14 cellular contexts compared by ENCODE assay signal in the genomic region with DNA sequence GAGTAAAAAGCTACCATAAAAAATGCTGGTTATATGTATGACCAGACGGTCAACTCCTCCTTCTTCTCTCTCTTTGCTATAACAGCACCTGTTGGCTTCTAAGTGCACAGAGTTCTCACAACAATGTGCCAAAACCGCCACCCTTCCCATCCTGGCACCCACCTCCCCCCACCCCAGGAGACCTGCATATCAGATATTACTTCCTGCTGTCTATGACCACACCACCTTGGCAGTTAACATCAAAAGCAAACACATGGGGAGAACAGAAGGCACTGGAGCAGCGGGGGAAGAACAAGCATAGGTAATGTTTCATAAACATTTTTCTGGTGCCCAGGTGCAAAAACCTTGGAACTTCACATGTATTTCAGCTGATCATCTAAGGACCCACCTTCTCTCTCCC. TPM values are rescaled to one million over a fixed set of nuclear protein-coding genes. Genes with fewer than 3 reads are reported as not detected.
A peak's percentile ranks its signal among the peaks of the same experiment; 100 is the strongest.
DNase-seq lines count a peak whose midpoint lies in the region; ATAC-seq and TF ChIP-seq lines count a peak whose summit lies in the region.
"Had no signal": no experiment of that assay in that cellular context is flagged by ENCODE, and none has a peak within 500 bp of the region (broad histone marks: within the 10 kb centered on the region; RNA-seq: fewer than 3 reads in every experiment).

No MANE protein-coding gene starts in this region.

- peaks cover 97% of the 10 kb centered on the region for H4K20me1 ChIP-seq in SK-N-SH (ENCODE audit: insufficient read depth)

- no peak overlapping the region for H3K4me3 Mint-ChIP-seq in activated T-helper 1 cell treated with anti-CD3 and anti-CD28 coated beads, Interleukin-12 subunit alpha, Interleukin-12 subunit beta, Interleukin-2, Interleukin-4 antibody, amounts not matched to agents 30 ng/mL and 10 ng/mL and 1 ng/mL, durations not matched to agents 14 hours and 24 hours and 36 hours
- H3K4me3 Mint-ChIP-seq in naive thymus-derived CD8-positive, alpha-beta T cell: peak overlapping the region in 1 of 10 donors; percentile 43
- H3K4me3 Mint-ChIP-seq: T-helper 2 cell treated with Interferon-gamma antibody and Interleukin-4, amounts not matched to agents 5 μg/mL and 100 μg/mL, for 36 hours had no signal

- CTCF ChIA-PET in SK-N-SH (lab: Yijun Ruan, JAX): interaction anchor here (1.5 to 3.2 kb wide), 2 partner anchors 11 to 151 kb away, joined by 3 to 13 read pairs; no protein-coding TSS in a partner anchor

- intact Hi-C loops in activated T-helper 1 cell treated with anti-CD3 and anti-CD28 coated beads, Interleukin-12 subunit alpha, Interleukin-12 subunit beta, Interleukin-2, Interleukin-4 antibody, amounts not matched to agents 30 ng/mL and 10 ng/mL and 1 ng/mL, durations not matched to agents 14 hours and 24 hours and 36 hours (cut with micrococcal nuclease): loop anchor here (1.0 to 5.0 kb wide), 5 partner anchors 13 to 60 kb away; no protein-coding TSS in a partner anchor
- intact Hi-C loops in posterior cingulate gyrus (cut with DNase I): no loop called here

- no peaks in the 10 kb centered on the region for H3K9me3 ChIP-seq in SK-N-SH
- H3K9me3 ChIP-seq: Peyer's patch had no signal

- POLR2A ChIA-PET in naive thymus-derived CD8-positive, alpha-beta T cell (lab: Charles Lee): no interaction called here
- POLR2A ChIA-PET in SK-N-SH (lab: Yijun Ruan, JAX): no interaction called here

- DNase-seq in DMS53 treated with DMSO at 0.1 percent for 48 hours (lab: John Stamatoyannopoulos, UW; ENCODE audit: unreplicated experiment): peak; percentile 42
- DNase-seq in NCI-H2029 (lab: John Stamatoyannopoulos, UW): peak; percentile 89
- no peak for DNase-seq in activated T-helper 1 cell treated with anti-CD3 and anti-CD28 coated beads, Interleukin-12 subunit alpha, Interleukin-12 subunit beta, Interleukin-2, Interleukin-4 antibody, amounts not matched to agents 30 ng/mL and 10 ng/mL and 1 ng/mL, durations not matched to agents 14 hours and 24 hours and 36 hours (ENCODE audit: low spot score)
- DNase-seq in naive thymus-derived CD8-positive, alpha-beta T cell: peak in 2 of 10 donors; percentile 31 to 35
- no peak for DNase-seq in posterior cingulate gyrus
- DNase-seq in SK-N-SH: no peak
- no peak for DNase-seq in superior temporal gyrus (ENCODE audit: extremely low spot score)
- DNase-seq: effector memory CD4-positive, alpha-beta T cell; left cardiac atrium; NCI-H1048; occipital lobe had no signal

- H3K79me2 ChIP-seq in SK-N-SH (ENCODE audit: insufficient read depth): peaks cover 98% of the 10 kb centered on the region

- no peak overlapping the region for H3K4me2 ChIP-seq in SK-N-SH

- peak overlapping the region; percentile 65 for H3K27ac Mint-ChIP-seq in activated T-helper 1 cell treated with anti-CD3 and anti-CD28 coated beads, Interleukin-12 subunit alpha, Interleukin-12 subunit beta, Interleukin-2, Interleukin-4 antibody, amounts not matched to agents 30 ng/mL and 10 ng/mL and 1 ng/mL, durations not matched to agents 14 hours and 24 hours and 36 hours
- H3K27ac Mint-ChIP-seq in naive thymus-derived CD8-positive, alpha-beta T cell: peak overlapping the region in 1 of 10 donors; percentile 32
- H3K27ac Mint-ChIP-seq: T-helper 2 cell treated with Interferon-gamma antibody and Interleukin-4, amounts not matched to agents 5 μg/mL and 100 μg/mL, for 36 hours had no signal

- peaks cover 7% of the 10 kb centered on the region for H3K9me3 Mint-ChIP-seq in activated T-helper 1 cell treated with anti-CD3 and anti-CD28 coated beads, Interleukin-12 subunit alpha, Interleukin-12 subunit beta, Interleukin-2, Interleukin-4 antibody, amounts not matched to agents 30 ng/mL and 10 ng/mL and 1 ng/mL, durations not matched to agents 14 hours and 24 hours and 36 hours
- no peaks in the 10 kb centered on the region for H3K9me3 Mint-ChIP-seq in naive thymus-derived CD8-positive, alpha-beta T cell

- peaks cover 13% of the 10 kb centered on the region for H3K36me3 Mint-ChIP-seq in activated T-helper 1 cell treated with anti-CD3 and anti-CD28 coated beads, Interleukin-12 subunit alpha, Interleukin-12 subunit beta, Interleukin-2, Interleukin-4 antibody, amounts not matched to agents 30 ng/mL and 10 ng/mL and 1 ng/mL, durations not matched to agents 14 hours and 24 hours and 36 hours (ENCODE audit: low read depth)
- H3K36me3 Mint-ChIP-seq in naive thymus-derived CD8-positive, alpha-beta T cell: no peaks in the 10 kb centered on the region

- 97% methylated on average over 3 of the region's 3 CpGs for whole genome bisulfite sequencing in SK-N-SH (ENCODE audit: low lambda C conversion rate)

- TF ChIP-seq RAD21 in SK-N-SH (IDR thresholded peaks at IDR 0.05; ENCODE audit: low read length): no peak

- H3K9ac ChIP-seq in SK-N-SH: no peak overlapping the region

- H3K4me1 Mint-ChIP-seq in activated T-helper 1 cell treated with anti-CD3 and anti-CD28 coated beads, Interleukin-12 subunit alpha, Interleukin-12 subunit beta, Interleukin-2, Interleukin-4 antibody, amounts not matched to agents 30 ng/mL and 10 ng/mL and 1 ng/mL, durations not matched to agents 14 hours and 24 hours and 36 hours (ENCODE audit: low read depth): peaks cover 36% of the 10 kb centered on the region
- peaks cover 14 to 27% (median 26%) of the 10 kb centered on the region in 4 donors for H3K4me1 Mint-ChIP-seq in naive thymus-derived CD8-positive, alpha-beta T cell

- H3K36me3 ChIP-seq in SK-N-SH (replicated peaks in 1 of 2; ENCODE audit: control insufficient read depth in 1 of 2, insufficient read depth in 2 of 2, low read length in 1 of 2): no peaks in the 10 kb centered on the region
- H3K36me3 ChIP-seq: Peyer's patch had no signal

- no peak overlapping the region for H3K27ac ChIP-seq in SK-N-SH (ENCODE audit: low read depth in 2 of 2, low read length in 1 of 2)

- no peak for TF ChIP-seq EP300 in SK-N-SH (IDR thresholded peaks at IDR 0.05; ENCODE audit: borderline replicate concordance in 1 of 2, low read depth in 1 of 2, low read length in 1 of 2)

- no peak for TF ChIP-seq CTCF in SK-N-SH (IDR thresholded peaks at IDR 0.05)

- ATAC-seq in naive thymus-derived CD8-positive, alpha-beta T cell: peak; percentile 23 to 73
- no peak for ATAC-seq in HG03139 (IDR thresholded peaks at IDR 0.05; ENCODE audit: unreplicated experiment)

- H3K4me3 ChIP-seq in SK-N-SH (ENCODE audit: low read depth in 2 of 2, low read length in 1 of 2): no peak overlapping the region
- H3K4me3 ChIP-seq: Peyer's patch had no signal

- H3F3A ChIP-seq in SK-N-SH (replicated peaks; ENCODE audit: insufficient read depth): peaks cover 4% of the 10 kb centered on the region

- H3K4me1 ChIP-seq in SK-N-SH (ENCODE audit: control insufficient read depth in 1 of 2, insufficient read depth in 2 of 2, low read depth in 1 of 2, low read length in 1 of 2): peaks cover 34 to 39% of the 10 kb centered on the region in 2 experiments; a peak in 3 of 4 replicates

- H3K9me2 ChIP-seq in SK-N-SH: no peaks in the 10 kb centered on the region

- no peaks in the 10 kb centered on the region for H3K27me3 ChIP-seq in SK-N-SH (ENCODE audit: insufficient read depth)
- H3K27me3 ChIP-seq: Peyer's patch had no signal

- H3K27me3 Mint-ChIP-seq in activated T-helper 1 cell treated with anti-CD3 and anti-CD28 coated beads, Interleukin-12 subunit alpha, Interleukin-12 subunit beta, Interleukin-2, Interleukin-4 antibody, amounts not matched to agents 30 ng/mL and 10 ng/mL and 1 ng/mL, durations not matched to agents 14 hours and 24 hours and 36 hours (ENCODE audit: insufficient read depth): peaks cover 6% of the 10 kb centered on the region
- H3K27me3 Mint-ChIP-seq in naive thymus-derived CD8-positive, alpha-beta T cell: peaks cover 0 to 9% (median 0%) of the 10 kb centered on the region in 5 donors

- no peak overlapping the region for H2AFZ ChIP-seq in SK-N-SH (ENCODE audit: low read depth)

TF ChIP-seq in SK-N-SH, 30 proteins besides CTCF, POLR2A, EP300 and RAD21:
- TF ChIP-seq ELF1 (IDR thresholded peaks at IDR 0.05): no peak
- no peak for TF ChIP-seq MEF2A (IDR thresholded peaks at IDR 0.05; ENCODE audit: borderline replicate concordance, low read depth)
- TF ChIP-seq, protein P1, sequence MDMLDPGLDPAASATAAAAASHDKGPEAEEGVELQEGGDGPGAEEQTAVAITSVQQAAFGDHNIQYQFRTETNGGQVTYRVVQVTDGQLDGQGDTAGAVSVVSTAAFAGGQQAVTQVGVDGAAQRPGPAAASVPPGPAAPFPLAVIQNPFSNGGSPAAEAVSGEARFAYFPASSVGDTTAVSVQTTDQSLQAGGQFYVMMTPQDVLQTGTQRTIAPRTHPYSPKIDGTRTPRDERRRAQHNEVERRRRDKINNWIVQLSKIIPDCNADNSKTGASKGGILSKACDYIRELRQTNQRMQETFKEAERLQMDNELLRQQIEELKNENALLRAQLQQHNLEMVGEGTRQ (IDR thresholded peaks at IDR 0.05; ENCODE audit: borderline replicate concordance, low read depth, low read length): no peak
TF ChIP-seq in SK-N-SH: peak in this region for 0.

RNA-seq across cellular contexts. Expression of a gene that starts 15.5 kb away (rescaled TPM):
- total RNA-seq in activated T-helper 1 cell treated with anti-CD3 and anti-CD28 coated beads, Interleukin-12 subunit alpha, Interleukin-12 subunit beta, Interleukin-2, Interleukin-4 antibody, amounts not matched to agents 30 ng/mL and 10 ng/mL and 1 ng/mL, durations not matched to agents 14 hours and 24 hours and 36 hours: 8.5 and 9.4 TPM in 2 replicates
- under 1 TPM; 0.23 to 0.33 TPM for total RNA-seq in naive thymus-derived CD8-positive, alpha-beta T cell
- polyA plus RNA-seq in naive thymus-derived CD8-positive, alpha-beta T cell: under 1 TPM in 2 of 3 donors, not detected in 1; 0.17 to 0.57 TPM
- polyA plus RNA-seq in SK-N-SH (2012; rRNA removed): 13.5 and 21.9 TPM in 2 replicates
- 18.4 and 21.2 TPM in 2 replicates for polyA plus RNA-seq in SK-N-SH (2012; cell fraction: cytosol; rRNA removed)
- polyA plus RNA-seq in SK-N-SH (2012; cell fraction: nucleus; rRNA removed): 17.0 and 22.9 TPM in 2 replicates

Comparison
In these comparisons a context has a peak if more than half of its experiments do, and no peak if none do; other contexts are left out.
1. DNase-seq: peak in DMS53 treated with DMSO at 0.1 percent for 48 hours (single experiment) and NCI-H2029 (single experiment); none in activated T-helper 1 cell treated with anti-CD3 and anti-CD28 coated beads, Interleukin-12 subunit alpha, Interleukin-12 subunit beta, Interleukin-2, Interleukin-4 antibody, amounts not matched to agents 30 ng/mL and 10 ng/mL and 1 ng/mL, durations not matched to agents 14 hours and 24 hours and 36 hours (single experiment), posterior cingulate gyrus (0 of 10), SK-N-SH (single experiment) and superior temporal gyrus (single experiment).